In genomic region chr2:35443087-35443486, GRCh38 we compare ENCODE assay signal across 22 cellular contexts.
"Had no signal": no experiment of that assay in that cellular context is flagged by ENCODE, and none has a peak within 500 bp of the region (broad histone marks: within the 10 kb centered on the region; RNA-seq: fewer than 3 reads in every experiment).

No MANE protein-coding gene starts in this region.

- DNase-seq: activated CD4-positive, alpha-beta memory T cell treated with anti-CD3 and anti-CD28 coated beads, Interleukin-2, amount 10 ng/mL, durations not matched to agents 7 days and 5 days; activated CD4-positive, alpha-beta T cell treated with anti-CD3 and anti-CD28 coated beads, Interleukin-2, amount 10 ng/mL, durations not matched to agents 24 days and 14 days; activated effector memory CD4-positive, alpha-beta T cell treated with Interleukin-2 at 50 U/mL for 16 hours; activated naive CD4-positive, alpha-beta T cell treated with anti-CD3 and anti-CD28 coated beads, Interleukin-2, amount 10 ng/mL, durations not matched to agents 7 days and 5 days; activated T-cell treated with anti-CD3 and anti-CD28 coated beads, Interleukin-2, amount 50 U/mL, for 72 hours; amygdala; cortex of kidney; heart right ventricle; immature natural killer cell; left lung; spleen; stimulated activated CD4-positive, alpha-beta T cell treated with anti-CD3 and anti-CD28 coated beads, Interleukin-4, amount 100 ng/mL, for 24 hours; stimulated activated naive CD4-positive, alpha-beta T cell treated with Interleukin-2 at 50 U/mL for 16 hours had no signal

- ATAC-seq: activated CD4-positive, CD25-positive, alpha-beta regulatory T cell treated with anti-CD3 and anti-CD28 coated beads, Interleukin-2, amount 50 U/mL, for 24 hours; activated T-cell treated with anti-CD3 and anti-CD28 coated beads, Interleukin-2, amount 50 U/mL, for 72 hours; heart right ventricle; left lung; natural killer cell treated with Interleukin-12 subunit alpha and Interleukin-12 subunit beta and Interleukin-15 and Interleukin-18, amount 100 ng/mL, for 72 hours had no signal

- H3K4me3 ChIP-seq: heart right ventricle, left lung, lung, prostate gland, right atrium auricular region, spleen, thoracic aorta, vagina had no signal

- FAIRE-seq: endometrium had no signal

- H3K27ac ChIP-seq: heart right ventricle, prostate gland, right atrium auricular region, spleen, thoracic aorta, vagina, VCaP had no signal

- H3K9me3 ChIP-seq: heart right ventricle, left lung, prostate gland, right atrium auricular region, spleen, thoracic aorta, vagina had no signal

- H3K4me1 ChIP-seq: heart right ventricle, left lung, prostate gland, right atrium auricular region, spleen, vagina had no signal

- H3K27me3 ChIP-seq: heart right ventricle, left lung, right atrium auricular region, spleen, vagina had no signal

- H3K36me3 ChIP-seq: heart right ventricle, left lung, prostate gland, right atrium auricular region, spleen, thoracic aorta, vagina had no signal
